1 cellular context compared by ENCODE assay signal in the genomic region with DNA sequence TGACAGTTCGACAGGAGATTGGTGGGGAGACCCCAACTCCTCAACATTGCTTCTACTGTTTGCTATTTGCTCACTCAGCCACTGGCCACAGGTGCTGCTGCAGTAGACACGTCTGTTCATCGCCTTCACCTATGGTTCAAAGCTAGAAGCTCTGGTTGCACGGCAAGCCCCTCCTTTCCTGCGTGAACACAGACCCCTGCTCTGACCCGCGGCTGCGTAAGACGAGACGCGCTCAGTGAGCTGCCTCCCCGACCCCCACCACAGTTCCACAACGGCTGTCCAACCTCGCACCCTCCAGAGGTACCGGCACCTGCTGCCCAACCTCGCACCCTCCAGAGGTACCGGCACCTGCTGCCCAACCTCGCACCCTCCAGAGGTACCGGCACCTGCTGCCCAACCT.
TF ChIP-seq lines count a peak whose summit lies in the region.

No MANE protein-coding gene starts in this region.

TF ChIP-seq in IMR-90, 13 proteins besides CTCF, POLR2A, EP300 and RAD21:
- TF ChIP-seq CEBPB (IDR thresholded peaks at IDR 0.05; ENCODE audit: low read depth, low read length), result no peak
- TF ChIP-seq NFE2L2 (IDR thresholded peaks at IDR 0.05; ENCODE audit: low read depth, low read length), result no peak
- no peak for TF ChIP-seq USF2 (IDR thresholded peaks at IDR 0.05; ENCODE audit: low read depth, low read length)
- TF ChIP-seq RCOR1 (IDR thresholded peaks at IDR 0.05; ENCODE audit: insufficient replicate concordance, low read length), result no peak
- no peak for TF ChIP-seq FOS (IDR thresholded peaks at IDR 0.05; ENCODE audit: low read depth, low read length)
- TF ChIP-seq MXI1 (IDR thresholded peaks at IDR 0.05; ENCODE audit: borderline replicate concordance, low read depth, low read length), result no peak
- TF ChIP-seq RFX5 (IDR thresholded peaks at IDR 0.05; ENCODE audit: low read depth, low read length), result no peak
- TF ChIP-seq, protein P1, sequence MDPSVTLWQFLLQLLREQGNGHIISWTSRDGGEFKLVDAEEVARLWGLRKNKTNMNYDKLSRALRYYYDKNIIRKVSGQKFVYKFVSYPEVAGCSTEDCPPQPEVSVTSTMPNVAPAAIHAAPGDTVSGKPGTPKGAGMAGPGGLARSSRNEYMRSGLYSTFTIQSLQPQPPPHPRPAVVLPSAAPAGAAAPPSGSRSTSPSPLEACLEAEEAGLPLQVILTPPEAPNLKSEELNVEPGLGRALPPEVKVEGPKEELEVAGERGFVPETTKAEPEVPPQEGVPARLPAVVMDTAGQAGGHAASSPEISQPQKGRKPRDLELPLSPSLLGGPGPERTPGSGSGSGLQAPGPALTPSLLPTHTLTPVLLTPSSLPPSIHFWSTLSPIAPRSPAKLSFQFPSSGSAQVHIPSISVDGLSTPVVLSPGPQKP (IDR thresholded peaks at IDR 0.05; ENCODE audit: borderline replicate concordance, low read depth, low read length), result no peak
- no peak for TF ChIP-seq MAFK (IDR thresholded peaks at IDR 0.05; ENCODE audit: low read depth, low read length)
- no peak for TF ChIP-seq SMC3 (IDR thresholded peaks at IDR 0.05; ENCODE audit: low read depth, low read length)
- no peak for TF ChIP-seq BHLHE40 (IDR thresholded peaks at IDR 0.05; ENCODE audit: low read depth, low read length)
- TF ChIP-seq CHD1 (IDR thresholded peaks at IDR 0.05; ENCODE audit: low read depth, low read length), result no peak
- TF ChIP-seq MAZ (IDR thresholded peaks at IDR 0.05; ENCODE audit: borderline replicate concordance, low read depth, low read length), result no peak
